In genomic region chr5:111530298-111530740, GRCh38 we compare ENCODE assay signal across 9 cellular contexts. TPM values are rescaled to one million over a fixed set of nuclear protein-coding genes. Genes with fewer than 3 reads are reported as not detected.
DNase-seq lines count a peak whose midpoint lies in the region; ATAC-seq and TF ChIP-seq lines count a peak whose summit lies in the region.
"Had no signal": no experiment of that assay in that cellular context is flagged by ENCODE, and none has a peak within 500 bp of the region (broad histone marks: within the 10 kb centered on the region; RNA-seq: fewer than 3 reads in every experiment).

No MANE protein-coding gene starts in this region.

- TF ChIP-seq CTCF in nephron (IDR thresholded peaks at IDR 0.05; ENCODE audit: unreplicated experiment in 3 of 3): no peak
- no peak for TF ChIP-seq CTCF in thoracic aorta (IDR thresholded peaks at IDR 0.05)

- CTCF ChIA-PET in CD4-positive, alpha-beta memory T cell (lab: Charles Lee; ENCODE audit: partially characterized antibody): interaction anchor here (0.9 to 3.0 kb wide), 5 partner anchors 12 to 438 kb away, joined by 3 to 24 read pairs (median 19); partner anchors contain the start of genes STARD4 and WDR36

- peaks cover 13 to 17% (median 15%) of the 10 kb centered on the region in 4 donors for H3K4me1 Mint-ChIP-seq in CD4-positive, alpha-beta memory T cell
- peaks cover 28% of the 10 kb centered on the region for H3K4me1 Mint-ChIP-seq in activated CD4-positive, alpha-beta T cell treated with anti-CD3 and anti-CD28 coated beads, Interleukin-2, amount 10 ng/mL, durations not matched to agents 24 days and 14 days
- H3K4me1 Mint-ChIP-seq in nephron: peaks cover 12% of the 10 kb centered on the region

- peaks cover 0 to 3% of the 10 kb centered on the region in 2 donors for H3K36me3 Mint-ChIP-seq in CD4-positive, alpha-beta memory T cell
- peaks cover 7% of the 10 kb centered on the region for H3K36me3 Mint-ChIP-seq in activated CD4-positive, alpha-beta T cell treated with anti-CD3 and anti-CD28 coated beads, Interleukin-2, amount 10 ng/mL, durations not matched to agents 24 days and 14 days (ENCODE audit: low read depth)
- no peaks in the 10 kb centered on the region for H3K36me3 Mint-ChIP-seq in nephron (ENCODE audit: low read depth)

- peaks cover 18% of the 10 kb centered on the region for H3K4me1 ChIP-seq in CD4-positive, alpha-beta memory T cell (ENCODE audit: insufficient read depth, low read length)
- H3K4me1 ChIP-seq in effector memory CD4-positive, alpha-beta T cell (ENCODE audit: control insufficient read depth, insufficient read depth, low read length, poor library complexity, severe bottlenecking): peaks cover 9% of the 10 kb centered on the region
- peaks cover 6 to 18% of the 10 kb centered on the region in 2 donors for H3K4me1 ChIP-seq in thoracic aorta (ENCODE audit: control insufficient read depth in 1 of 2, low read depth in 2 of 2)

- peaks cover 0 to 7% (median 0%) of the 10 kb centered on the region in 8 donors for H3K9me3 Mint-ChIP-seq in CD4-positive, alpha-beta memory T cell
- H3K9me3 Mint-ChIP-seq in activated CD4-positive, alpha-beta T cell treated with anti-CD3 and anti-CD28 coated beads, Interleukin-2, amount 10 ng/mL, durations not matched to agents 24 days and 14 days: peaks cover 11% of the 10 kb centered on the region
- peaks cover 5% of the 10 kb centered on the region for H3K9me3 Mint-ChIP-seq in nephron

- ATAC-seq in GM21529 (IDR thresholded peaks at IDR 0.05; ENCODE audit: unreplicated experiment) (peak; percentile 94), thoracic aorta (ENCODE audit: insufficient number of reproducible peaks, low FRiP score, low read depth) (no peak)

- no peaks in the 10 kb centered on the region for H3K27me3 ChIP-seq in CD4-positive, alpha-beta memory T cell (ENCODE audit: insufficient read depth, low read length)
- no peaks in the 10 kb centered on the region for H3K27me3 ChIP-seq in effector memory CD4-positive, alpha-beta T cell (replicated peaks; ENCODE audit: control insufficient read depth, insufficient read depth, low read length, poor library complexity, severe bottlenecking)
- no peaks in the 10 kb centered on the region for H3K27me3 ChIP-seq in thoracic aorta (replicated peaks; ENCODE audit: insufficient read depth)

- DNase-seq in CD4-positive, alpha-beta memory T cell: peak; percentile 84 to 98 (median 87)
- peak; percentile 95 for DNase-seq in activated CD4-positive, alpha-beta T cell treated with anti-CD3 and anti-CD28 coated beads, Interleukin-2, amount 10 ng/mL, durations not matched to agents 24 days and 14 days
- peak; percentile 83 to 88 (median 85) for DNase-seq in effector memory CD4-positive, alpha-beta T cell
- DNase-seq in thoracic aorta (ENCODE audit: low spot score) (peak; percentile 36), NCI-H69 (lab: John Stamatoyannopoulos, UW) (no peak)

- no peaks in the 10 kb centered on the region for H3K9me3 ChIP-seq in CD4-positive, alpha-beta memory T cell (ENCODE audit: control insufficient read depth in 1 of 2, low read length in 2 of 2)
- H3K9me3 ChIP-seq in KOPT-K1 (ENCODE audit: insufficient read depth, low read length, poor library complexity, severe bottlenecking) (no peaks in the 10 kb centered on the region), thoracic aorta (no peaks in the 10 kb centered on the region)
- H3K9me3 ChIP-seq in effector memory CD4-positive, alpha-beta T cell (ENCODE audit: control insufficient read depth, low read length): no peaks in the 10 kb centered on the region

- peak overlapping the region; percentile 68 for H3K27ac ChIP-seq in CD4-positive, alpha-beta memory T cell (ENCODE audit: low read depth, low read length)
- peak overlapping the region; percentile 56 for H3K27ac ChIP-seq in KOPT-K1 (ENCODE audit: low read depth, low read length, poor library complexity, severe bottlenecking)
- H3K27ac ChIP-seq in effector memory CD4-positive, alpha-beta T cell (ENCODE audit: insufficient read depth, low read length, poor library complexity, severe bottlenecking): peak overlapping the region; percentile 71
- H3K27ac ChIP-seq in thoracic aorta: no peak overlapping the region

- H3K4me3 Mint-ChIP-seq in CD4-positive, alpha-beta memory T cell: peak overlapping the region; percentile 31 to 79 (median 66)
- peak overlapping the region; percentile 58 for H3K4me3 Mint-ChIP-seq in activated CD4-positive, alpha-beta T cell treated with anti-CD3 and anti-CD28 coated beads, Interleukin-2, amount 10 ng/mL, durations not matched to agents 24 days and 14 days
- H3K4me3 Mint-ChIP-seq in nephron: no peak overlapping the region
- H3K4me3 Mint-ChIP-seq: neural crest cell had no signal

- intact Hi-C loops in CD4-positive, alpha-beta memory T cell (cut with micrococcal nuclease): loop anchor here (1.0 to 5.0 kb wide), 2 partner anchors 18 to 617 kb away; partner anchors contain the start of gene STARD4
- intact Hi-C loops in activated CD4-positive, alpha-beta T cell treated with anti-CD3 and anti-CD28 coated beads, Interleukin-2, amount 10 ng/mL, durations not matched to agents 24 days and 14 days (cut with micrococcal nuclease): loop anchor here (1.0 to 5.0 kb wide), 3 partner anchors 17 to 617 kb away; partner anchors contain the start of gene NREP

- peak overlapping the region; percentile 76 to 98 (median 89) for H3K27ac Mint-ChIP-seq in CD4-positive, alpha-beta memory T cell
- peak overlapping the region; percentile 84 for H3K27ac Mint-ChIP-seq in activated CD4-positive, alpha-beta T cell treated with anti-CD3 and anti-CD28 coated beads, Interleukin-2, amount 10 ng/mL, durations not matched to agents 24 days and 14 days
- H3K27ac Mint-ChIP-seq in nephron: peak overlapping the region; percentile 0 to 60 (median 18)

- H3K36me3 ChIP-seq in CD4-positive, alpha-beta memory T cell (ENCODE audit: insufficient read depth, low read length): no peaks in the 10 kb centered on the region
- H3K36me3 ChIP-seq in KOPT-K1 (ENCODE audit: insufficient read depth, low read length): no peaks in the 10 kb centered on the region
- H3K36me3 ChIP-seq in effector memory CD4-positive, alpha-beta T cell (ENCODE audit: control insufficient read depth, insufficient read depth, low read length): no peaks in the 10 kb centered on the region
- H3K36me3 ChIP-seq in thoracic aorta: no peaks in the 10 kb centered on the region

- H3K4me3 ChIP-seq in CD4-positive, alpha-beta memory T cell (ENCODE audit: low read length in 2 of 2): peak overlapping the region in 1 of 2 donors; percentile 3
- H3K4me3 ChIP-seq in effector memory CD4-positive, alpha-beta T cell (ENCODE audit: insufficient read depth, low read depth, low read length, poor library complexity, severe bottlenecking): no peak overlapping the region
- no peak overlapping the region for H3K4me3 ChIP-seq in thoracic aorta

- peaks cover 0 to 1% of the 10 kb centered on the region in 2 donors for H3K27me3 Mint-ChIP-seq in CD4-positive, alpha-beta memory T cell
- H3K27me3 Mint-ChIP-seq in activated CD4-positive, alpha-beta T cell treated with anti-CD3 and anti-CD28 coated beads, Interleukin-2, amount 10 ng/mL, durations not matched to agents 24 days and 14 days: no peaks in the 10 kb centered on the region
- H3K27me3 Mint-ChIP-seq in nephron (ENCODE audit: low read depth): no peaks in the 10 kb centered on the region

- POLR2A ChIA-PET in CD4-positive, alpha-beta memory T cell (lab: Charles Lee; ENCODE audit: partially characterized antibody): interaction anchor here (0.9 to 2.2 kb wide), 3 partner anchors 17 to 438 kb away, joined by 3 to 16 read pairs (median 3); partner anchors contain the start of genes STARD4 and WDR36

RNA-seq across cellular contexts. Expression of gene STARD4, which starts 18.0 kb away (rescaled TPM):
- 10 to 100 TPM; 12.4 to 17.2 TPM for total RNA-seq in CD4-positive, alpha-beta memory T cell
- 1 to 10 TPM; 4.5 to 5.5 TPM for polyA plus RNA-seq in CD4-positive, alpha-beta memory T cell
- 118 and 122 TPM in 2 replicates for total RNA-seq in activated CD4-positive, alpha-beta T cell treated with anti-CD3 and anti-CD28 coated beads, Interleukin-2, amount 10 ng/mL, durations not matched to agents 24 days and 14 days
- 10 to 100 TPM; 18.8 to 50.1 TPM for total RNA-seq in thoracic aorta

Comparison
In these comparisons a context has a peak if more than half of its experiments do, and no peak if none do; other contexts are left out.
1. H3K27ac ChIP-seq: peak in CD4-positive, alpha-beta memory T cell (single experiment), KOPT-K1 (single experiment) and effector memory CD4-positive, alpha-beta T cell (single experiment); none in thoracic aorta (0 of 2).
2. H3K27ac Mint-ChIP-seq: peak in every context shown above with its lines; median percentile 89 in CD4-positive, alpha-beta memory T cell; 84 in activated CD4-positive, alpha-beta T cell treated with anti-CD3 and anti-CD28 coated beads, Interleukin-2, amount 10 ng/mL, durations not matched to agents 24 days and 14 days; 18 in nephron.
3. H3K4me3 Mint-ChIP-seq: peak in CD4-positive, alpha-beta memory T cell (8 of 8) and activated CD4-positive, alpha-beta T cell treated with anti-CD3 and anti-CD28 coated beads, Interleukin-2, amount 10 ng/mL, durations not matched to agents 24 days and 14 days (single experiment); none in nephron (0 of 3).